1 cellular context compared by ENCODE assay signal in genomic region chr19:55206664-55207500, GRCh38.
A peak's percentile ranks its signal among the peaks of the same experiment; 100 is the strongest.
TF ChIP-seq lines count a peak whose summit lies in the region.

No MANE protein-coding gene starts in this region.

TF ChIP-seq in K562, 482 proteins besides CTCF, POLR2A, EP300 and RAD21 (continued from another document and continues in another):
- TF ChIP-seq FOXM1 (IDR thresholded peaks at IDR 0.05; ENCODE audit: low read depth) (no peak), FOXM1 (CRISPR knock-in tag; IDR thresholded peaks at IDR 0.05; ENCODE audit: low read depth) (0 out of 2 replicates have a peak, but pooled peaks have one; percentile 63), NONO (IDR thresholded peaks at IDR 0.05; ENCODE audit: low read depth in 2 of 2, low read length in 1 of 2) (no peak), ZNF263 (CRISPR knock-in tag; IDR thresholded peaks at IDR 0.05; ENCODE audit: borderline replicate concordance) (peak; percentile 74), TRIM24 (IDR thresholded peaks at IDR 0.05) (peak in 1 of 2 experiments; percentile 28; a peak in 1 of 4 replicates), CCAR2 (IDR thresholded peaks at IDR 0.05; ENCODE audit: low read depth, low read length) (no peak), MEIS2 (IDR thresholded peaks at IDR 0.05; ENCODE audit: partially characterized antibody) (peak; percentile 44), RBFOX2 (IDR thresholded peaks at IDR 0.05; ENCODE audit: low read depth, low read length) (peak; percentile 93), ZNF592 (IDR thresholded peaks at IDR 0.05) (peak; percentile 78; the same call in 1 of the 2 replicates), ZNF76 (CRISPR knock-in tag; IDR thresholded peaks at IDR 0.05; ENCODE audit: borderline replicate concordance) (no peak), NCOA1 (IDR thresholded peaks at IDR 0.05; ENCODE audit: low read depth) (peak; percentile 33; the same call in 1 of the 2 replicates), ZNF143 (CRISPR knock-in tag; IDR thresholded peaks at IDR 0.05) (no peak), ZNF174 (CRISPR knock-in tag; IDR thresholded peaks at IDR 0.05) (no peak), SRF (CRISPR knock-in tag; IDR thresholded peaks at IDR 0.05) (peak in 1 of 2 experiments; percentile 81; a peak in 2 of 4 replicates), RERE (CRISPR knock-in tag; IDR thresholded peaks at IDR 0.05; ENCODE audit: borderline replicate concordance) (no peak), POLR3G (IDR thresholded peaks at IDR 0.05; ENCODE audit: extremely low read depth, insufficient read length, insufficient replicate concordance) (no peak), ZNF551 (CRISPR knock-in tag; IDR thresholded peaks at IDR 0.05) (no peak), SAFB2 (IDR thresholded peaks at IDR 0.05; ENCODE audit: borderline replicate concordance, low read depth, low read length, severe bottlenecking) (no peak), ZC3H4 (CRISPR knock-in tag; IDR thresholded peaks at IDR 0.05; ENCODE audit: borderline replicate concordance) (no peak), ZBTB5 (IDR thresholded peaks at IDR 0.05) (no peak), L3MBTL2 (IDR thresholded peaks at IDR 0.05) (peak; percentile 82), ZNF589 (CRISPR knock-in tag; IDR thresholded peaks at IDR 0.05; ENCODE audit: low read depth) (no peak), RREB1 (CRISPR knock-in tag; IDR thresholded peaks at IDR 0.05) (no peak), ZNF707 (CRISPR knock-in tag; conservative IDR thresholded peaks at IDR 0.05) (no peak), GATAD2B (IDR thresholded peaks at IDR 0.05; ENCODE audit: borderline replicate concordance) (no peak; the same call in 1 of the 2 replicates), MLLT1 (IDR thresholded peaks at IDR 0.05) (no peak; a peak in 1 of 4 replicates), TSC22D4 (tag; IDR thresholded peaks at IDR 0.05) (no peak), SMARCC2 (IDR thresholded peaks at IDR 0.05; ENCODE audit: low read depth) (no peak; the same call in 1 of the 2 replicates), SIN3B (IDR thresholded peaks at IDR 0.05; ENCODE audit: low read depth) (no peak), UBTF (IDR thresholded peaks at IDR 0.05; ENCODE audit: borderline replicate concordance in 1 of 2, low read depth in 2 of 2, low read length in 2 of 2) (peak in 1 of 2 experiments; percentile 79; a peak in 2 of 4 replicates), MAX (CRISPR knock-in tag; IDR thresholded peaks at IDR 0.05) (no peak), CBX8 (IDR thresholded peaks at IDR 0.05; ENCODE audit: borderline replicate concordance, extremely low read depth, low read depth, low read length, poor library complexity, severe bottlenecking) (no peak), DACH1 (IDR thresholded peaks at IDR 0.05; ENCODE audit: partially characterized antibody) (no peak)
